ENCODE assay signal across 29 cellular contexts in the genomic region with DNA sequence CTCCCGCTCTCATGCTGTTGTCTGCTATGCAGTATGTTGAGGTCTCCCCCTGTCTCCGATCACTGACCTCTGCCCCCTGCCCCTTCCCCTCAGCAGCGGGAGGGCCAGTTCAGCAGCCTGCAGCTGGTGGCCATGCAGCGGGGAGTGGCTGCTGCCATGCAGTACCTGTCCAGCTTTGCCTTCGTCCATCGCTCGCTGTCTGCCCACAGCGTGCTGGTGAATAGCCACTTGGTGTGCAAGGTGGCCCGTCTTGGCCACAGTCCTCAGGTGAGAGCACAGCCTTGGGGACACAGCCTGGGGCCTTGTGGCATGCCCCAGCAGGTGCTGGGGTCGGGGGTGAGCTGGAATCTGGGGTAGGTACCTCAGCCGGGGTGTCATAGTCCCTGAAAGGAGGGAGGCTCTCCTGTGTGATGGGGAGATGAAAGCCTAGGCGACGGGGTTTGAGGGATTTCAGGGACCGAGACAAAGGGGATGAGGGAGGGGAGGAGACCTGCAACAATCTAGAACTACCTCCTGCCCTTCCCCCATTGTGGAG. TPM values are rescaled to one million over a fixed set of nuclear protein-coding genes. Genes with fewer than 3 reads are reported as not detected.
"Had no signal": no experiment of that assay in that cellular context is flagged by ENCODE, and none has a peak within 500 bp of the region (broad histone marks: within the 10 kb centered on the region; RNA-seq: fewer than 3 reads in every experiment).

No MANE protein-coding gene starts in this region.

- H3K4me1 Mint-ChIP-seq: activated T-helper 17 cell treated with anti-CD3 and anti-CD28 coated beads, Interleukin-2, amount 50 U/mL, for 72 hours; immature natural killer cell; mesothelial cell of epicardium had no signal

- H3K27me3 Mint-ChIP-seq: activated naive CD8-positive, alpha-beta T cell; activated T-cell treated with anti-CD3 and anti-CD28 coated beads, Interleukin-2, amount 50 U/mL, for 24 hours; activated T-helper 17 cell treated with anti-CD3 and anti-CD28 coated beads, Interleukin-2, amount 50 U/mL, for 72 hours; natural killer cell treated with Interleukin-12 subunit alpha and Interleukin-12 subunit beta and Interleukin-15 and Interleukin-18, amount 100 ng/mL, for 72 hours; stimulated activated memory B cell treated with anti-CD40 and anti-IgM and Interleukin-4, amounts not matched to agents 10 μg/mL and 1 μg/mL and 100 μg/mL, for 72 hours had no signal

- H3K4me1 ChIP-seq: breast epithelium, left lung, parathyroid adenoma, right lobe of liver, stomach had no signal

- H3K4me3 ChIP-seq: breast epithelium, left lung, right lobe of liver, skin epidermis, stomach, suprapubic skin had no signal

- H3K36me3 ChIP-seq: breast epithelium, left lung, right lobe of liver had no signal

- H3K9ac ChIP-seq: parathyroid adenoma had no signal

- H3K27ac Mint-ChIP-seq: activated naive CD8-positive, alpha-beta T cell; activated T-cell treated with anti-CD3 and anti-CD28 coated beads, Interleukin-2, amount 50 U/mL, for 24 hours; immature natural killer cell; mesothelial cell of epicardium; natural killer cell treated with Interleukin-12 subunit alpha and Interleukin-12 subunit beta and Interleukin-15 and Interleukin-18, amount 100 ng/mL, for 72 hours; stimulated activated memory B cell treated with anti-CD40 and anti-IgM and Interleukin-4, amounts not matched to agents 10 μg/mL and 1 μg/mL and 100 μg/mL, for 72 hours had no signal

- H3K9me3 ChIP-seq: breast epithelium, left lung, neutrophil, right lobe of liver, stomach, suprapubic skin had no signal

- H3K4me3 Mint-ChIP-seq: activated naive CD8-positive, alpha-beta T cell; activated T-cell treated with anti-CD3 and anti-CD28 coated beads, Interleukin-2, amount 50 U/mL, for 24 hours; activated T-helper 17 cell treated with anti-CD3 and anti-CD28 coated beads, Interleukin-2, amount 50 U/mL, for 72 hours; immature natural killer cell; mesothelial cell of epicardium; natural killer cell treated with Interleukin-12 subunit alpha and Interleukin-12 subunit beta and Interleukin-15 and Interleukin-18, amount 100 ng/mL, for 72 hours; stimulated activated memory B cell treated with anti-CD40 and anti-IgM and Interleukin-4, amounts not matched to agents 10 μg/mL and 1 μg/mL and 100 μg/mL, for 72 hours had no signal

- ATAC-seq: activated T-helper 17 cell treated with anti-CD3 and anti-CD28 coated beads, Interleukin-2, amount 50 U/mL, for 72 hours; left lung; natural killer cell treated with Interleukin-12 subunit alpha and Interleukin-12 subunit beta and Interleukin-15 and Interleukin-18, amount 100 ng/mL, for 72 hours; right lobe of liver; stimulated activated memory B cell treated with anti-CD40 and anti-IgM and Interleukin-4, amounts not matched to agents 10 μg/mL and 1 μg/mL and 100 μg/mL, for 72 hours had no signal

- H3K27ac ChIP-seq: breast epithelium, left lung, neutrophil, parathyroid adenoma, right lobe of liver, skin epidermis, stomach, suprapubic skin had no signal

- H3K27me3 ChIP-seq: breast epithelium, neutrophil, right lobe of liver, stomach, suprapubic skin had no signal

- DNase-seq: activated CD4-positive, alpha-beta T cell treated with anti-CD3 and anti-CD28 coated beads for 1 hour; activated CD4-positive, alpha-beta T cell treated with anti-CD3 and anti-CD28 coated beads, Interleukin-2, amount 50 U/mL, for 4 hours; activated naive CD4-positive, alpha-beta T cell; activated T-cell treated with anti-CD3 and anti-CD28 coated beads, Interleukin-2, amount 50 U/mL, for 24 hours; amniotic stem cell; cerebellar nuclear complex; effector CD8-positive, alpha-beta T cell; foreskin melanocyte; immature natural killer cell; kidney glomerular epithelial cell; left lung; stomach; T-helper 9 cell; trophoblast cell had no signal

- H3K36me3 Mint-ChIP-seq: activated naive CD8-positive, alpha-beta T cell; immature natural killer cell; natural killer cell treated with Interleukin-12 subunit alpha and Interleukin-12 subunit beta and Interleukin-15 and Interleukin-18, amount 100 ng/mL, for 72 hours had no signal

- H3K9me3 Mint-ChIP-seq: activated T-cell treated with anti-CD3 and anti-CD28 coated beads, Interleukin-2, amount 50 U/mL, for 24 hours; activated T-helper 17 cell treated with anti-CD3 and anti-CD28 coated beads, Interleukin-2, amount 50 U/mL, for 72 hours; immature natural killer cell; mesothelial cell of epicardium; natural killer cell treated with Interleukin-12 subunit alpha and Interleukin-12 subunit beta and Interleukin-15 and Interleukin-18, amount 100 ng/mL, for 72 hours; stimulated activated memory B cell treated with anti-CD40 and anti-IgM and Interleukin-4, amounts not matched to agents 10 μg/mL and 1 μg/mL and 100 μg/mL, for 72 hours had no signal

RNA-seq across cellular contexts. Expression of a gene that starts 16.6 kb away (rescaled TPM):
- total RNA-seq: lung microvascular endothelial cell; natural killer cell treated with Interleukin-12 subunit alpha and Interleukin-12 subunit beta and Interleukin-15 and Interleukin-18, amount 100 ng/mL, for 72 hours; pulmonary artery endothelial cell; SK-MEL-5; T-helper 1 cell treated with Interleukin-12 subunit alpha and Interleukin-12 subunit beta and Interleukin-4 antibody, amounts not matched to agents 30 ng/mL and 1 ng/mL, for 36 hours had no signal
